In the genomic region with DNA sequence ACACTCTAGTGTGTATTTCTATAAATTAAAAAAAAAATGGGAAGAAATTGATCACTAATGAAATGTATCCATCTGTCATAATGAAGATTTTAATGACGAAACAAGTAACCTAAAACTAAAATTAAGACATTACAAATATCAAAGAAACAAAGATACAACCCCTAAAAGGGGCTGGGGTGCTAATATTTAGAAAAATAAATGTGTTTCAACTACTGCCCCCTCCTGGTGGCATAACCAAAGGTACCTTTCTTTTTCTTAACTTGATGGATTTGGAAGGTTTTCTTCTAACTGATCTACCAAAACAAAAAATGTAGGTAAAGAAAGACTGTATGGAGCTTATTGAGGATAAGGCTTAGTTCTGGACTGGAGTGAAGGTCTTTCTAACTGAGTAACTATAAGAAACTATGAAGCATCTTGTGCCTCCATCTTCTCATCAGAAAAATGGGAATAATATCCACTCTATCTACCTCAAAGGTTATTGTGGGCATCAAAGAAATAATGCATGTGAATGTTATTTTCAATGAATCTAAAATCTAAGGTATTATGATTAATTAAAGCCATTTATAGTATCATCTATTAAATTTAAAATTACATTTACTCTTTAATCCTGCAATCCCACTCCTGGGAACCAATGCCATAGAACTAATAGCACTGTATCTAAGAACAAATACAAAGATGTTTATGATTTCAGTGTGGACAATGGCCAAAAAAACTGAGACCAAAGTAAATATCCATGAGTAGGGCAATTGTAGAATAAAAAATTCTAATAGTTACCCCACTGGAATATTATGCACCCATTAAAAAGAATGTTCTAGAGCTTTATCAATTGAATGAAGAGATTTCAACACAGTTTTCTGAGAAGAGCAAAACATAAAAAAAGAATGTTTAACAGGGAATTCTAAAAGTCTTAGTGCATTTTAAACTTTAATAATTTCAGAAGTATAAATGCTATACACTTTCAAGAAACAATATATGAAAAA, we compare ENCODE assay signal across 9 cellular contexts.
DNase-seq lines count a peak whose midpoint lies in the region; ATAC-seq, FAIRE-seq and TF ChIP-seq lines count a peak whose summit lies in the region.
"Had no signal": no experiment of that assay in that cellular context is flagged by ENCODE, and none has a peak within 500 bp of the region (broad histone marks: within the 10 kb centered on the region; RNA-seq: fewer than 3 reads in every experiment).

No MANE protein-coding gene starts in this region.

- no peak for TF ChIP-seq POLR2A in K562 (conservative IDR thresholded peaks at IDR 0.05)

- POLR2A ChIA-PET in K562 (lab: Yijun Ruan, JAX): no interaction called here

- H3K9me1 ChIP-seq in K562 (ENCODE audit: control insufficient read depth, insufficient read depth, low read length): no peaks in the 10 kb centered on the region

- intact Hi-C loops in K562 (cut with micrococcal nuclease): loop anchor here (1.0 to 10.0 kb wide), 5 partner anchors 62 to 295 kb away; no protein-coding TSS in a partner anchor

- no peak overlapping the region for H3K27ac Mint-ChIP-seq in nephron progenitor cell

- peaks cover 4% of the 10 kb centered on the region for H3K4me1 ChIP-seq in KMS-11 (ENCODE audit: low read depth, poor library complexity, severe bottlenecking)
- peaks cover 0 to 9% of the 10 kb centered on the region in 2 experiments; a peak in 2 of 5 replicates for H3K4me1 ChIP-seq in K562 (replicated peaks in 1 of 2; ENCODE audit: control insufficient read depth in 2 of 2, insufficient read depth in 2 of 2, low read length in 2 of 2)

- peaks cover 3% of the 10 kb centered on the region for H3K9me3 Mint-ChIP-seq in nephron progenitor cell

- no peaks in the 10 kb centered on the region for H3K27me3 ChIP-seq in KMS-11 (ENCODE audit: insufficient read depth, low read depth)
- H3K27me3 ChIP-seq in K562 (ENCODE audit: control insufficient read depth in 2 of 2, insufficient read depth in 2 of 2, low read length in 2 of 2): 0 out of 5 replicates have a peak, but pooled peaks cover 0 to 4% of the 10 kb centered on the region in 2 experiments

- H3K79me2 ChIP-seq in KMS-11 (ENCODE audit: insufficient read depth, low read depth): no peaks in the 10 kb centered on the region
- H3K79me2 ChIP-seq in K562 (ENCODE audit: control insufficient read depth, insufficient read depth, low read length): no peaks in the 10 kb centered on the region

- in situ Hi-C loops in K562 (cut with MboI): no loop called here

- H2AFZ ChIP-seq in KMS-11 (ENCODE audit: low read depth) (no peak overlapping the region), K562 (ENCODE audit: low read depth, low read length) (no peak overlapping the region)

- no peaks in the 10 kb centered on the region for H3K9me3 ChIP-seq in K562 (replicated peaks; ENCODE audit: control insufficient read depth, insufficient read depth, low read depth, low read length)

- no peak for ATAC-seq in K562
- ATAC-seq: stimulated activated naive CD8-positive, alpha-beta T cell treated with anti-CD3 and anti-CD28 coated beads, Interleukin-15, Interleukin-2, amounts not matched to agents 100 U/mL and 50 U/mL, for 24 hours had no signal

- H3K4me3 ChIP-seq in KMS-11 (IDR thresholded peaks at IDR 0.05; ENCODE audit: insufficient read depth, low read depth, low read length) (no peak overlapping the region), K562 (no peak overlapping the region)

- peak; percentile 48 to 60 for TF ChIP-seq RAD21 in K562 (CRISPR knock-in tag; conservative IDR thresholded peaks at IDR 0.05 in 1 of 2, IDR thresholded peaks at IDR 0.05 in 1 of 2)

- CTCF ChIA-PET in K562 (lab: Yijun Ruan, JAX; ENCODE audit: low intra/inter-chr PET ratio): interaction anchor here (0.7 to 1.3 kb wide), 2 partner anchors 209 to 238 kb away, joined by 3 read pairs; no protein-coding TSS in a partner anchor

- TF ChIP-seq EP300 in K562 (IDR thresholded peaks at IDR 0.05; ENCODE audit: low read length): no peak

- no peak overlapping the region for H3K9ac ChIP-seq in KMS-11
- H3K9ac ChIP-seq in K562 (ENCODE audit: insufficient read depth in 1 of 2, low read depth in 2 of 2, low read length in 2 of 2): no peak overlapping the region

- no peak for FAIRE-seq in K562 (lab: Jason Lieb, UNC)

- peaks cover 5% of the 10 kb centered on the region for H3K36me3 Mint-ChIP-seq in nephron progenitor cell (ENCODE audit: low read depth)

- H3K36me3 ChIP-seq in KMS-11 (ENCODE audit: insufficient read depth) (no peaks in the 10 kb centered on the region), K562 (ENCODE audit: control insufficient read depth, insufficient read depth, low read length) (no peaks in the 10 kb centered on the region)

- no TSS peak for BruUV-seq in K562 (replicated peaks; lab: Mats Ljungman, UMichigan)

- H3K4me3 Mint-ChIP-seq in nephron progenitor cell: no peak overlapping the region

- H3K4me2 ChIP-seq in KMS-11 (no peak overlapping the region), K562 (ENCODE audit: insufficient read depth, low read length) (no peak overlapping the region)

- H4K20me1 ChIP-seq in KMS-11 (ENCODE audit: insufficient read depth) (no peaks in the 10 kb centered on the region), K562 (replicated peaks; ENCODE audit: control insufficient read depth, insufficient read depth, low read length) (no peaks in the 10 kb centered on the region; the same call in 1 of the 2 replicates)

- TF ChIP-seq CTCF in KMS-11 (conservative IDR thresholded peaks at IDR 0.05; ENCODE audit: low read depth, low read length) (peak; percentile 52), K562 (IDR thresholded peaks at IDR 0.05 in 2 of 3, conservative IDR thresholded peaks at IDR 0.05 in 1 of 3; ENCODE audit: insufficient read depth in 2 of 3, low read depth in 1 of 3, low read length in 3 of 3) (peak; percentile 38 to 41 (median 41); a peak in 3 of 6 replicates), nephron progenitor cell (IDR thresholded peaks at IDR 0.05) (peak; percentile 39)

- DNase-seq in DMS 273 (lab: John Stamatoyannopoulos, UW; ENCODE audit: unreplicated experiment): peak; percentile 38
- no peak for DNase-seq in DMS 273 treated with DMSO at 0.1 percent for 48 hours (lab: John Stamatoyannopoulos, UW)
- DNase-seq in K562 (ENCODE audit: extremely low read depth in 1 of 4, low spot score in 3 of 4): peak in 1 of 4 experiments; percentile 30
- no peak for DNase-seq in nephron progenitor cell
- no peak for DNase-seq in NCI-H1436 treated with DMSO at 0.1 percent for 48 hours (lab: John Stamatoyannopoulos, UW)
- no peak for DNase-seq in hippocampal formation (lab: John Stamatoyannopoulos, UW)
- no peak for DNase-seq in glomerular visceral epithelial cell (ENCODE audit: extremely low spot score)
- DNase-seq: stimulated activated naive CD8-positive, alpha-beta T cell treated with anti-CD3 and anti-CD28 coated beads, Interleukin-15, Interleukin-2, amounts not matched to agents 100 U/mL and 50 U/mL, for 24 hours had no signal

- peaks cover 10% of the 10 kb centered on the region for H3K27me3 Mint-ChIP-seq in nephron progenitor cell (ENCODE audit: low read depth, poor library complexity)

- H3K27ac ChIP-seq in KMS-11 (no peak overlapping the region), K562 (ENCODE audit: extremely low read depth, low read depth, low read length) (no peak overlapping the region)

- peaks cover 6% of the 10 kb centered on the region for H3K4me1 Mint-ChIP-seq in nephron progenitor cell

- 0% methylated on average over 1 of the region's 1 CpG for WGBS in K562 (ENCODE audit: insufficient coverage, low coverage, missing lambda C conversion rate)

TF ChIP-seq in K562, 482 proteins besides CTCF, POLR2A, EP300 and RAD21:
- no peak for TF ChIP-seq HSF4 (CRISPR knock-in tag; IDR thresholded peaks at IDR 0.05; ENCODE audit: borderline replicate concordance)
- no peak for TF ChIP-seq SIRT6 (IDR thresholded peaks at IDR 0.05; ENCODE audit: low read depth, low read length)
- 0 out of 2 replicates have a peak, but pooled peaks have one; percentile 25 for TF ChIP-seq BCOR (IDR thresholded peaks at IDR 0.05)
- TF ChIP-seq RBM25 (IDR thresholded peaks at IDR 0.05; ENCODE audit: low read depth, low read length, severe bottlenecking): peak; percentile 57
- no peak for TF ChIP-seq RBM39 (optimal IDR thresholded peaks at IDR 0.05; ENCODE audit: low read depth, low read length)
- TF ChIP-seq KAT2B (IDR thresholded peaks at IDR 0.05; ENCODE audit: low read depth, low read length): no peak
- TF ChIP-seq ZNF146 (CRISPR knock-in tag; IDR thresholded peaks at IDR 0.05; ENCODE audit: unreplicated experiment): peak; percentile 82
- TF ChIP-seq ADNP (tag; IDR thresholded peaks at IDR 0.05): peak; percentile 67; the same call in 1 of the 2 replicates
- TF ChIP-seq, protein P1, sequence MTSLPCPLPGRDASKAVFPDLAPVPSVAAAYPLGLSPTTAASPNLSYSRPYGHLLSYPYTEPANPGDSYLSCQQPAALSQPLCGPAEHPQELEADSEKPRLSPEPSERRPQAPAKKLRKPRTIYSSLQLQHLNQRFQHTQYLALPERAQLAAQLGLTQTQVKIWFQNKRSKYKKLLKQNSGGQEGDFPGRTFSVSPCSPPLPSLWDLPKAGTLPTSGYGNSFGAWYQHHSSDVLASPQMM (CRISPR knock-in tag; IDR thresholded peaks at IDR 0.05): no peak
- TF ChIP-seq, protein P2, sequence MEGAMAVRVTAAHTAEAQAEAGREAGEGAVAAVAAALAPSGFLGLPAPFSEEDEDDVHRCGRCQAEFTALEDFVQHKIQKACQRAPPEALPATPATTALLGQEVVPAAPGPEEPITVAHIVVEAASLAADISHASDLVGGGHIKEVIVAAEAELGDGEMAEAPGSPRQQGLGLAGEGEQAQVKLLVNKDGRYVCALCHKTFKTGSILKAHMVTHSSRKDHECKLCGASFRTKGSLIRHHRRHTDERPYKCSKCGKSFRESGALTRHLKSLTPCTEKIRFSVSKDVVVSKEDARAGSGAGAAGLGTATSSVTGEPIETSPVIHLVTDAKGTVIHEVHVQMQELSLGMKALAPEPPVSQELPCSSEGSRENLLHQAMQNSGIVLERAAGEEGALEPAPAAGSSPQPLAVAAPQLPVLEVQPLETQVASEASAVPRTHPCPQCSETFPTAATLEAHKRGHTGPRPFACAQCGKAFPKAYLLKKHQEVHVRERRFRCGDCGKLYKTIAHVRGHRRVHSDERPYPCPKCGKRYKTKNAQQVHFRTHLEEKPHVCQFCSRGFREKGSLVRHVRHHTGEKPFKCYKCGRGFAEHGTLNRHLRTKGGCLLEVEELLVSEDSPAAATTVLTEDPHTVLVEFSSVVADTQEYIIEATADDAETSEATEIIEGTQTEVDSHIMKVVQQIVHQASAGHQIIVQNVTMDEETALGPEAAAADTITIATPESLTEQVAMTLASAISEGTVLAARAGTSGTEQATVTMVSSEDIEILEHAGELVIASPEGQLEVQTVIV (CRISPR knock-in tag; IDR thresholded peaks at IDR 0.05; ENCODE audit: borderline replicate concordance): no peak
